In the genomic region with DNA sequence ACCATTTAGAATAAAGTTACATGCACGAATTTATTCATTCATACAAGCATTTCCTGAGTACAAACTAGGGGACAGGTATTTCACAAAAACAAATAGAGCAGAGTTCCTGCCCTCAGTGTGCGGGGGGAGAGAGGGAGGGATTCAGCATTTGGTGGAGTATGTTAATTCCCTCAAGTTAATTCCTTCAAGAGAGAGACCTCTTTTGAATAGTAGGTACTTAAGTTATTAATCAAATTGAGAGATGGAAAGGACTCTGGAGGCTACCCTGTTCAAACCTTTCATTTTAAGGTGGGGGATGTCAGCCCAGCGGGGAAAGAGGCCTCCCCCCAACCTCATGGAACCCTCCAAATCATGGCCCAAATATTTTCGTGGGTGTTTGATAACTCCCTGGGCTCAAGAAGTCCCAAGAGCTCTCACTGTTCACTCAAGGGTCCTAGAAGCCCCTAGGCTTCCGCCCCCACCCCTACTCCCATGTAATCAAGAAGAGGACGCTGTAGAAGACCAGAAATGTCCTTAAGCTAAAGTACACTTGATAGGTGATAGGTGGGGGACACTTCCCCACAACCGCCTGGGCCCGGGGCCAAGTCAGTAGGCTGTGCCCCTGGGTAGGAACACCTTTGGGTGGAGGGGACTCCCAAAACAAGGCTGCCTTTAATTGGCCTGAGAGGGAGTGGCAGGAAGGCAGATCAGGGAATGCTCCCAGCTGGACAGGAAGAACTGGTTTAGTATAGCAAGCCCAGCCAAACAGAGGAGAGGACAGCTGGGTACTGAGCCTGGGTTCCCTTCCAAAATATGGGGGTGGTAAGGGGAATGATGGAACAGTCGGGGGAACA, we compare ENCODE assay signal across 9 cellular contexts. TPM values are rescaled to one million over a fixed set of nuclear protein-coding genes. Genes with fewer than 3 reads are reported as not detected.
DNase-seq lines count a peak whose midpoint lies in the region; ATAC-seq and TF ChIP-seq lines count a peak whose summit lies in the region.
"Had no signal": no experiment of that assay in that cellular context is flagged by ENCODE, and none has a peak within 500 bp of the region (broad histone marks: within the 10 kb centered on the region; RNA-seq: fewer than 3 reads in every experiment).

No MANE protein-coding gene starts in this region.

- no peaks in the 10 kb centered on the region for H3K9me3 ChIP-seq in HCT116 (ENCODE audit: control insufficient read depth in 1 of 2, insufficient read depth in 1 of 2, low read depth in 1 of 2, low read length in 2 of 2)
- H3K9me3 ChIP-seq in gastroesophageal sphincter: no peaks in the 10 kb centered on the region
- H3K9me3 ChIP-seq in skeletal muscle satellite cell (replicated peaks; ENCODE audit: low read length): no peaks in the 10 kb centered on the region

- H3K4me3 ChIP-seq in HCT116 (replicated peaks in 1 of 2; ENCODE audit: low read depth in 1 of 2, low read length in 2 of 2) (peak overlapping the region; percentile 82 to 84), gastroesophageal sphincter (peak overlapping the region; percentile 13 to 80), skeletal muscle satellite cell (ENCODE audit: low read length) (peak overlapping the region; percentile 92)

- no peak for TF ChIP-seq EP300 in gastroesophageal sphincter (IDR thresholded peaks at IDR 0.05)

- no peaks in the 10 kb centered on the region for H4K20me1 ChIP-seq in HCT116 (ENCODE audit: insufficient read depth)

- peaks cover 78% of the 10 kb centered on the region for H3K79me2 ChIP-seq in HCT116 (ENCODE audit: insufficient read depth, low read length)

- WGBS in gastroesophageal sphincter (ENCODE audit: low coverage in 1 of 2), 2 donors: 41 to 63% methylated on average over 1 to 6 of the region's 9 CpGs

- intact Hi-C loops in HCT116 (cut with micrococcal nuclease): no loop called here

- H2AFZ ChIP-seq in HCT116 (ENCODE audit: low read depth, low read length, poor library complexity, severe bottlenecking): no peak overlapping the region

- no TSS peak for BruUV-seq in HCT116 (replicated peaks; lab: Mats Ljungman, UMichigan)

- H3K9ac ChIP-seq in HCT116 (ENCODE audit: low read length) (peak overlapping the region; percentile 80), skeletal muscle satellite cell (ENCODE audit: low read depth, low read length) (peak overlapping the region; percentile 97)

- H3K27ac ChIP-seq in HCT116 (ENCODE audit: low read depth, low read length) (peak overlapping the region; percentile 82), gastroesophageal sphincter (peak overlapping the region; percentile 85 to 96 (median 95))

- no peaks in the 10 kb centered on the region for H3K9me2 ChIP-seq in HCT116 (ENCODE audit: insufficient read depth)

- POLR2A ChIA-PET in HCT116 (lab: Charles Lee): interaction anchor here (0.6 to 4.7 kb wide), 9 partner anchors 8 to 91 kb away, joined by 3 to 55 read pairs (median 4); a partner anchor contains a TSS

- H3K4me2 ChIP-seq in HCT116 (ENCODE audit: low read length): peak overlapping the region; percentile 91
- peak overlapping the region; percentile 84 for H3K4me2 ChIP-seq in skeletal muscle satellite cell (ENCODE audit: low read length)

- DNase-seq in HCT116 (ENCODE audit: low read depth, low spot score): no peak
- peak; percentile 50 for DNase-seq in SW480 (ENCODE audit: low spot score)
- DNase-seq in cerebellar nuclear complex (lab: John Stamatoyannopoulos, UW): no peak
- no peak for DNase-seq in NCI-H146 (lab: John Stamatoyannopoulos, UW)
- no peak for DNase-seq in activated effector memory CD4-positive, alpha-beta T cell treated with Interleukin-2 at 50 U/mL for 16 hours
- DNase-seq: NCI-H1436 had no signal

- CTCF ChIA-PET in HCT116 (lab: Charles Lee): interaction anchor here (0.9 to 1.3 kb wide), 2 partner anchors 29 to 34 kb away, joined by 3 to 4 read pairs; no protein-coding TSS in a partner anchor

- peaks cover 0 to 5% of the 10 kb centered on the region in 2 experiments; a peak in 1 of 4 replicates for H3K36me3 ChIP-seq in HCT116 (ENCODE audit: control insufficient read depth in 1 of 2, insufficient read depth in 2 of 2, low read length in 2 of 2)
- H3K36me3 ChIP-seq in gastroesophageal sphincter: no peaks in the 10 kb centered on the region
- peaks cover 47% of the 10 kb centered on the region for H3K36me3 ChIP-seq in skeletal muscle satellite cell (ENCODE audit: insufficient read depth, low read length)

- no peak for TF ChIP-seq RAD21 in HCT116 (IDR thresholded peaks at IDR 0.05; ENCODE audit: low read depth)

- ATAC-seq in HCT116: peak; percentile 37
- no peak for ATAC-seq in gastroesophageal sphincter
- ATAC-seq in HG03342 (IDR thresholded peaks at IDR 0.05; ENCODE audit: unreplicated experiment): no peak

- H3K4me1 ChIP-seq in HCT116 (ENCODE audit: control insufficient read depth in 1 of 2, insufficient read depth in 2 of 2, low read length in 2 of 2) (peaks cover 73 to 83% of the 10 kb centered on the region in 2 experiments), gastroesophageal sphincter (peaks cover 5 to 82% (median 57%) of the 10 kb centered on the region in 3 donors), skeletal muscle satellite cell (ENCODE audit: control insufficient read depth, insufficient read depth, low read length) (peaks cover 70% of the 10 kb centered on the region)

- TF ChIP-seq POLR2A in HCT116 (IDR thresholded peaks at IDR 0.05; ENCODE audit: borderline replicate concordance, extremely low read depth, insufficient read depth, insufficient read length): no peak
- TF ChIP-seq POLR2A in gastroesophageal sphincter (IDR thresholded peaks at IDR 0.05): peak in 1 of 2 donors; percentile 7

- RAD21 ChIA-PET in HCT116 (lab: Charles Lee; ENCODE audit: low non-redundant PET in 1 of 2, low total read pairs in 2 of 2, uncharacterized antibody in 2 of 2, unreplicated experiment in 2 of 2): no interaction called here

- H3K27me3 ChIP-seq in HCT116 (ENCODE audit: insufficient read depth, low read length) (no peaks in the 10 kb centered on the region), gastroesophageal sphincter (no peaks in the 10 kb centered on the region), skeletal muscle satellite cell (ENCODE audit: control insufficient read depth, insufficient read depth, low read length) (no peaks in the 10 kb centered on the region)

- TF ChIP-seq CTCF in HCT116 (IDR thresholded peaks at IDR 0.05 in 2 of 3, conservative IDR thresholded peaks at IDR 0.05 in 1 of 3; ENCODE audit: borderline replicate concordance in 1 of 3, insufficient read depth in 1 of 3, low read depth in 2 of 3, low read length in 2 of 3): no peak
- no peak for TF ChIP-seq CTCF in gastroesophageal sphincter (IDR thresholded peaks at IDR 0.05)

TF ChIP-seq in HCT116, 20 proteins besides CTCF, POLR2A, EP300 and RAD21:
- TF ChIP-seq EZH2 (IDR thresholded peaks at IDR 0.05) (no peak), POLR2AphosphoS5 (IDR thresholded peaks at IDR 0.05; ENCODE audit: low read depth, low read length) (peak; percentile 64), ZFX (IDR thresholded peaks at IDR 0.05) (no peak)
TF ChIP-seq in HCT116: peak in this region for 1.

RNA-seq across cellular contexts. Expression of a gene that starts 2.9 kb away (rescaled TPM):
- 100 TPM for total RNA-seq in HCT116 (2021; ENCODE audit: unreplicated experiment)
- polyA plus RNA-seq in HCT116 (2012): 115 and 117 TPM in 2 replicates
- 100 to 1,000 TPM in 1 of 4 donors, 10 to 100 TPM in 3; 75.1 to 182 (median 84.2) TPM for total RNA-seq in gastroesophageal sphincter
- total RNA-seq in skeletal muscle satellite cell (2012; rRNA removed): 72.8 and 93.0 TPM in 2 replicates

RNA-seq across cellular contexts. Expression of a gene that starts 17.6 kb away (rescaled TPM):
- total RNA-seq in HCT116 (2021; ENCODE audit: unreplicated experiment) (20.5 TPM), gastroesophageal sphincter (10 to 100 TPM; 29.3 to 55.3 (median 34.7) TPM)
- 21.2 and 26.3 TPM in 2 replicates for polyA plus RNA-seq in HCT116 (2012)
- 18.6 and 18.8 TPM in 2 replicates for total RNA-seq in skeletal muscle satellite cell (2012; rRNA removed)

RNA-seq across cellular contexts. Expression of a gene that starts 32.8 kb away (rescaled TPM):
- total RNA-seq in HCT116 (2021; ENCODE audit: unreplicated experiment): 0.76 TPM
- polyA plus RNA-seq in HCT116 (2012): 0.34 and 0.64 TPM in 2 replicates
- total RNA-seq in gastroesophageal sphincter: not detected
- total RNA-seq in skeletal muscle satellite cell (2012; rRNA removed): not detected in 2 replicates

RNA-seq across cellular contexts. Expression of a gene that starts 37.2 kb away (rescaled TPM):
- 0.64 TPM for total RNA-seq in HCT116 (2021; ENCODE audit: unreplicated experiment)
- 0.61 and 0.62 TPM in 2 replicates for polyA plus RNA-seq in HCT116 (2012)
- not detected for total RNA-seq in gastroesophageal sphincter
- not detected in 2 replicates for total RNA-seq in skeletal muscle satellite cell (2012; rRNA removed)

RNA-seq across cellular contexts. Expression of a gene that starts 38.7 kb away (rescaled TPM):
- not detected for total RNA-seq in HCT116 (2021; ENCODE audit: unreplicated experiment)
- polyA plus RNA-seq in HCT116 (2012): 0.05 and 0.08 TPM in 2 replicates
- not detected for total RNA-seq in gastroesophageal sphincter
- not detected in 2 replicates for total RNA-seq in skeletal muscle satellite cell (2012; rRNA removed)
